ENCODE assay signal across 9 cellular contexts in genomic region chr7:146090023-146090645, GRCh38. TPM values are rescaled to one million over a fixed set of nuclear protein-coding genes. Genes with fewer than 3 reads are reported as not detected.
DNase-seq lines count a peak whose midpoint lies in the region; ATAC-seq and TF ChIP-seq lines count a peak whose summit lies in the region.
"Had no signal": no experiment of that assay in that cellular context is flagged by ENCODE, and none has a peak within 500 bp of the region (broad histone marks: within the 10 kb centered on the region; RNA-seq: fewer than 3 reads in every experiment).

No MANE protein-coding gene starts in this region.

- H3K27ac Mint-ChIP-seq in activated T-helper 2 cell treated with anti-CD3 and anti-CD28 coated beads, Interferon-gamma antibody, Interleukin-2, Interleukin-4, amounts not matched to agents 10 μg/mL and 5 μg/mL and 100 μg/mL, durations not matched to agents 14 hours and 24 hours and 36 hours, result no peak overlapping the region

- H3K36me3 Mint-ChIP-seq in activated T-helper 2 cell treated with anti-CD3 and anti-CD28 coated beads, Interferon-gamma antibody, Interleukin-2, Interleukin-4, amounts not matched to agents 10 μg/mL and 5 μg/mL and 100 μg/mL, durations not matched to agents 14 hours and 24 hours and 36 hours (ENCODE audit: low read depth), result no peaks in the 10 kb centered on the region

- H3K27me3 Mint-ChIP-seq in activated T-helper 2 cell treated with anti-CD3 and anti-CD28 coated beads, Interferon-gamma antibody, Interleukin-2, Interleukin-4, amounts not matched to agents 10 μg/mL and 5 μg/mL and 100 μg/mL, durations not matched to agents 14 hours and 24 hours and 36 hours (ENCODE audit: low read depth), result no peaks in the 10 kb centered on the region

- intact Hi-C loops in activated T-helper 2 cell treated with anti-CD3 and anti-CD28 coated beads, Interferon-gamma antibody, Interleukin-2, Interleukin-4, amounts not matched to agents 10 μg/mL and 5 μg/mL and 100 μg/mL, durations not matched to agents 14 hours and 24 hours and 36 hours (cut with micrococcal nuclease), result loop anchor here (5.0 kb wide), 1 partner anchor 1053 kb away; no protein-coding TSS in a partner anchor

- H3K4me1 Mint-ChIP-seq in activated T-helper 2 cell treated with anti-CD3 and anti-CD28 coated beads, Interferon-gamma antibody, Interleukin-2, Interleukin-4, amounts not matched to agents 10 μg/mL and 5 μg/mL and 100 μg/mL, durations not matched to agents 14 hours and 24 hours and 36 hours (ENCODE audit: low read depth), result no peaks in the 10 kb centered on the region

- no peak overlapping the region for H3K4me3 ChIP-seq in cardiac fibroblast (replicated peaks in 1 of 2; ENCODE audit: low read depth in 2 of 2, low read length in 2 of 2)

- H3K9me3 Mint-ChIP-seq in activated T-helper 2 cell treated with anti-CD3 and anti-CD28 coated beads, Interferon-gamma antibody, Interleukin-2, Interleukin-4, amounts not matched to agents 10 μg/mL and 5 μg/mL and 100 μg/mL, durations not matched to agents 14 hours and 24 hours and 36 hours, result no peaks in the 10 kb centered on the region

- ATAC-seq in GM19395 (IDR thresholded peaks at IDR 0.05; ENCODE audit: unreplicated experiment) (peak; percentile 95), HG03175 (IDR thresholded peaks at IDR 0.05; ENCODE audit: unreplicated experiment) (peak; percentile 86)

- DNase-seq in DMS153 treated with DMSO at 0.1 percent for 48 hours (lab: John Stamatoyannopoulos, UW; ENCODE audit: unreplicated experiment) (peak; percentile 42), NCI-H2227 treated with DMSO at 0.1 percent for 48 hours (lab: John Stamatoyannopoulos, UW) (peak; percentile 80), cardiac fibroblast (ENCODE audit: low read depth in 2 of 2) (peak; percentile 26 to 54), middle frontal gyrus (ENCODE audit: extremely low spot score, low spot score) (peak; percentile 22)
- no peak for DNase-seq in activated T-helper 2 cell treated with anti-CD3 and anti-CD28 coated beads, Interferon-gamma antibody, Interleukin-2, Interleukin-4, amounts not matched to agents 10 μg/mL and 5 μg/mL and 100 μg/mL, durations not matched to agents 14 hours and 24 hours and 36 hours (ENCODE audit: low spot score)
- no peak for DNase-seq in activated CD4-positive, alpha-beta T cell treated with anti-CD3 and anti-CD28 coated beads, Interleukin-2, amount 50 U/mL, for 1 hour

- H3K4me3 Mint-ChIP-seq in activated T-helper 2 cell treated with anti-CD3 and anti-CD28 coated beads, Interferon-gamma antibody, Interleukin-2, Interleukin-4, amounts not matched to agents 10 μg/mL and 5 μg/mL and 100 μg/mL, durations not matched to agents 14 hours and 24 hours and 36 hours (ENCODE audit: low read depth), result no peak overlapping the region

- peak; percentile 63 for TF ChIP-seq CTCF in cardiac fibroblast (IDR thresholded peaks at IDR 0.05; ENCODE audit: low read depth, low read length)

RNA-seq across cellular contexts. Expression of gene CNTNAP2, which starts 26.5 kb away (rescaled TPM):
- not detected in 2 replicates for total RNA-seq in activated T-helper 2 cell treated with anti-CD3 and anti-CD28 coated beads, Interferon-gamma antibody, Interleukin-2, Interleukin-4, amounts not matched to agents 10 μg/mL and 5 μg/mL and 100 μg/mL, durations not matched to agents 14 hours and 24 hours and 36 hours
- total RNA-seq: T-helper 2 cell treated with Interferon-gamma antibody and Interleukin-4, amounts not matched to agents 100 ng/mL and 5 ng/mL, for 36 hours had no signal

Comparison
In these comparisons a context has a peak if more than half of its experiments do, and no peak if none do; other contexts are left out.
1. DNase-seq: peak in DMS153 treated with DMSO at 0.1 percent for 48 hours (single experiment), NCI-H2227 treated with DMSO at 0.1 percent for 48 hours (single experiment), cardiac fibroblast (2 of 2) and middle frontal gyrus (single experiment); none in activated T-helper 2 cell treated with anti-CD3 and anti-CD28 coated beads, Interferon-gamma antibody, Interleukin-2, Interleukin-4, amounts not matched to agents 10 μg/mL and 5 μg/mL and 100 μg/mL, durations not matched to agents 14 hours and 24 hours and 36 hours (single experiment) and activated CD4-positive, alpha-beta T cell treated with anti-CD3 and anti-CD28 coated beads, Interleukin-2, amount 50 U/mL, for 1 hour (single experiment).